Comparison of ENCODE assay signal across 15 cellular contexts in the genomic region with DNA sequence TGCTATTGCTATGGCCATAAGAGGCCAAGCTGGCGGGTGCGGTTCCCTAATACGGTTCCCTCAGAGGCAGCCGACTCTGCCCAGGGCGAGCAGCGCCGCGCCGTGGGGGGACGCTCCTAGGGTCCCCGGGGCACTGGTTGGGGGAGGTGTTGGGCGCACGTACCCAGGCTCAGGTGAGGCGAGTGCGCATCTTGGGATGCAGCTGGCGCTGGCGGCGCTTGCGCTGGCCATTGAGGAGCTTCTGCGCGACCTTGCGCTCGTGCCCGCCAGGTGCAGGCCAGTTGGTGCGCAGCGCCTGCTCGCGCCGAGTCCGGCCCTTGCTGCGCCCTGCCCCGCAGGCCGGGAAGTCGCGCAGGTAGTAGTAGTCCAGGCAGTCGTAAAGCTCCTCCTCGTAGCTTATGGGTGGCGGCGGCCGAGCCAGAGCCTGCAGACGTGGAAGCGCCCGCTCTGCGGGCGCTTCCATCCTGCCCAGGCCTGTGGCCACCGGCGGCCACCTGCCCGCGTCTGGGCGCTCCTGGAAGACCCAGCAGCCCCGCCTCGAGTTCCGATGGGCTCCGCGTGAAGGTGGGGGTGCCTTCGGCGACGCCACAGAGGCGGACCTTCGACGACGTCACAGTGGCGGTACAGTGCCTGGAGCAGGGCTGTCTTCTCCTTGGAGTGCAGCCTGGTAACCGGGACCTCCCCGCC. TPM values are rescaled to one million over a fixed set of nuclear protein-coding genes. Genes with fewer than 3 reads are reported as not detected.
A peak's percentile ranks its signal among the peaks of the same experiment; 100 is the strongest.
DNase-seq lines count a peak whose midpoint lies in the region; ATAC-seq and TF ChIP-seq lines count a peak whose summit lies in the region.
"Had no signal": no experiment of that assay in that cellular context is flagged by ENCODE, and none has a peak within 500 bp of the region (broad histone marks: within the 10 kb centered on the region; RNA-seq: fewer than 3 reads in every experiment).

A gene with protein sequence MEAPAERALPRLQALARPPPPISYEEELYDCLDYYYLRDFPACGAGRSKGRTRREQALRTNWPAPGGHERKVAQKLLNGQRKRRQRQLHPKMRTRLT (minus strand): TSS at position 566 of the 687 bp plus-strand sequence. CDS start 103 bp downstream, at position 463.

- no peak for DNase-seq in Right ventricle myocardium superior
- no peak for DNase-seq in left ventricle myocardium superior
- peak in 3 of 4 donors; percentile 37 to 47 (median 42) for DNase-seq in body of pancreas
- DNase-seq in lower leg skin (ENCODE audit: low spot score in 2 of 2): no peak
- DNase-seq in upper lobe of right lung: no peak
- no peak for DNase-seq in HFFc6
- no peak for DNase-seq in sciatic nerve (ENCODE audit: low spot score)
- DNase-seq in A172 (ENCODE audit: low spot score): no peak
- DNase-seq: AML-193; stimulated activated CD8-positive, alpha-beta memory T cell treated with anti-CD3 and anti-CD28 coated beads, Interleukin-4, amount 100 ng/mL, for 48 hours; WERI-Rb-1 had no signal

- no peak within 1 kb of the TSS for H3K4me3 ChIP-seq in body of pancreas
- peak within 1 kb of the TSS; percentile 18 for H3K4me3 ChIP-seq in lower leg skin (ENCODE audit: low read depth, poor library complexity, severe bottlenecking)
- H3K4me3 ChIP-seq in upper lobe of right lung: peak within 1 kb of the TSS; percentile 5
- H3K4me3 ChIP-seq: adrenal gland had no signal

- TF ChIP-seq CTCF in body of pancreas (IDR thresholded peaks at IDR 0.05) (no peak), lower leg skin (IDR thresholded peaks at IDR 0.05) (no peak), upper lobe of right lung (IDR thresholded peaks at IDR 0.05) (no peak), HFFc6 (IDR thresholded peaks at IDR 0.05) (no peak)

- H3K4me1 ChIP-seq in body of pancreas: peaks cover 11% of the 10 kb centered on the region
- no peaks in the 10 kb centered on the region for H3K4me1 ChIP-seq in upper lobe of right lung

- no peaks in the 10 kb centered on the region; the same call in 1 of the 2 replicates for H3K27me3 Mint-ChIP-seq in HFFc6 (ENCODE audit: insufficient read depth)

- intact Hi-C loops in Right ventricle myocardium superior (cut with DNase I) (no loop called here), left ventricle myocardium superior (cut with micrococcal nuclease) (no loop called here), body of pancreas (cut with DNase I) (no loop called here), lower leg skin (cut with DNase I; ENCODE audit: low total_unique reads) (no loop called here), upper lobe of right lung (cut with DNase I) (no loop called here), sciatic nerve (cut with DNase I) (no loop called here)

- H3K36me3 ChIP-seq in body of pancreas (replicated peaks in 1 of 2; ENCODE audit: insufficient read depth in 1 of 2, low read depth in 2 of 2) (no peaks in the 10 kb centered on the region), upper lobe of right lung (no peaks in the 10 kb centered on the region)
- H3K36me3 ChIP-seq: adrenal gland, WERI-Rb-1 had no signal

- H3K36me3 Mint-ChIP-seq in HFFc6 (ENCODE audit: low read depth): no peaks in the 10 kb centered on the region

- TF ChIP-seq POLR2A in body of pancreas (IDR thresholded peaks at IDR 0.05) (peak in 1 of 3 donors; percentile 23), lower leg skin (IDR thresholded peaks at IDR 0.05) (no peak)

- no peak within 1 kb of the TSS for H3K27ac Mint-ChIP-seq in HFFc6
- H3K27ac Mint-ChIP-seq: dendritic cell treated with granulocyte-macrophage colony-stimulating factor and Interleukin-4, amounts not matched to agents 40 ng/mL and 50 ng/mL, for 4 days had no signal

- no peaks in the 10 kb centered on the region for H3K9me3 ChIP-seq in body of pancreas
- no peaks in the 10 kb centered on the region for H3K9me3 ChIP-seq in upper lobe of right lung
- H3K9me3 ChIP-seq: adrenal gland had no signal

- 5 to 14% methylated on average over 11 to 63 of the region's 65 CpGs for WGBS in body of pancreas, 2 donors
- 6 to 14% methylated on average over 11 to 65 of the region's 65 CpGs for WGBS in lower leg skin, 2 donors

- H3K4me1 Mint-ChIP-seq in HFFc6 (ENCODE audit: low read depth): no peaks in the 10 kb centered on the region

- ATAC-seq in Right ventricle myocardium superior (ENCODE audit: poor library complexity) (peak; percentile 20), left ventricle myocardium superior (no peak), body of pancreas (peak; percentile 68), upper lobe of right lung (peak; percentile 70), sciatic nerve (no peak)

- H3K4me3 Mint-ChIP-seq in HFFc6: no peak within 1 kb of the TSS
- H3K4me3 Mint-ChIP-seq: dendritic cell treated with granulocyte-macrophage colony-stimulating factor and Interleukin-4, amounts not matched to agents 40 ng/mL and 50 ng/mL, for 4 days had no signal

- no peaks in the 10 kb centered on the region for H3K27me3 ChIP-seq in body of pancreas
- peaks cover 19% of the 10 kb centered on the region for H3K27me3 ChIP-seq in upper lobe of right lung
- H3K27me3 ChIP-seq: adrenal gland had no signal

- no peaks in the 10 kb centered on the region for H3K9me3 Mint-ChIP-seq in HFFc6
- H3K9me3 Mint-ChIP-seq: dendritic cell treated with granulocyte-macrophage colony-stimulating factor and Interleukin-4, amounts not matched to agents 40 ng/mL and 50 ng/mL, for 4 days had no signal

- H3K27ac ChIP-seq in body of pancreas: peak within 1 kb of the TSS in 1 of 4 donors; percentile 25
- H3K27ac ChIP-seq in upper lobe of right lung: no peak within 1 kb of the TSS
- H3K27ac ChIP-seq: WERI-Rb-1 had no signal

RNA-seq across cellular contexts. Expression of the gene that starts here (rescaled TPM):
- total RNA-seq in Right ventricle myocardium superior (not detected), left ventricle myocardium superior (not detected), body of pancreas (1 to 10 TPM in 1 of 2 donors, not detected in 1; 2.1 TPM), lower leg skin (1 to 10 TPM in 3 of 4 donors, not detected in 1; 2.0 to 7.5 (median 6.1) TPM), upper lobe of right lung (0.98 TPM), sciatic nerve (not detected)
- not detected for total RNA-seq in HFFc6 (2021; fragmentation: NEBNext Ultra II Directional; extraction: Animal tissue kit (Norgen Biotek cat#: 25700))
- not detected in 2 replicates for total RNA-seq in A172 (2014; rRNA removed; shearing (Covaris generic))
- total RNA-seq: fibroblast of villous mesenchyme, posterior vena cava had no signal

Comparison
In these comparisons a context has a peak if more than half of its experiments do, and no peak if none do; other contexts are left out.
1. Peak in ATAC-seq in Right ventricle myocardium superior; RNA of the gene not detected or under 1 TPM.
2. Peak in ATAC-seq and H3K4me3 ChIP-seq in upper lobe of right lung; RNA of the gene not detected or under 1 TPM.
3. DNase-seq: peak in body of pancreas (3 of 4); none in Right ventricle myocardium superior (single experiment), left ventricle myocardium superior (single experiment), lower leg skin (0 of 2), upper lobe of right lung (single experiment), HFFc6 (single experiment), sciatic nerve (single experiment) and A172 (single experiment).